In the genomic region with DNA sequence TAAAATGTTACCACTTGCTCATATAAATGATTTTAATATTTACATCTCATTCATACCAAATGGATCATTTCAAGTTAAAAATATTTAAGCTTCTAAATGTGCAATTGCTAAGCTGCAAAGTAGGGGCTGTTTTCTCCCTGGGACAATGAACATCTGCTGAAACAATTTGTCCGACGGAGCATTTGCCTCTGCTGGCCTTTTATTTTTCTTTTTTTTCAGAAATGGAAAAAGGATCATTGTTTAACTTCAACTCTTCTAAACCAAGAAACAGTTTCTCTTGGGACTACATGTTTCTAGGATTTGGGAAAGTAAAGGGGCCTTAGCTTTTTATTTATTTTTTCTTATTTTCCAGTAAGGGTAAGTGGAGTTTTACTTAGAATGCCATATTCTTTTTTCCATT, we compare ENCODE assay signal across 23 cellular contexts.
"Had no signal": no experiment of that assay in that cellular context is flagged by ENCODE, and none has a peak within 500 bp of the region (broad histone marks: within the 10 kb centered on the region; RNA-seq: fewer than 3 reads in every experiment).

No MANE protein-coding gene starts in this region.

- H3K27ac Mint-ChIP-seq: activated naive CD8-positive, alpha-beta T cell; activated T-cell treated with anti-CD3 and anti-CD28 coated beads, Interleukin-2, amount 50 U/mL, for 24 hours; activated T-helper 2 cell treated with anti-CD3 and anti-CD28 coated beads, Interferon-gamma antibody, Interleukin-2, Interleukin-4, amounts not matched to agents 10 μg/mL and 5 μg/mL and 100 μg/mL, durations not matched to agents 14 hours and 24 hours and 36 hours; naive thymus-derived CD4-positive, alpha-beta T cell; T-helper 1 cell treated with Interleukin-12 subunit alpha and Interleukin-12 subunit beta and Interleukin-4 antibody, amounts not matched to agents 30 μg/mL and 1 μg/mL, for 36 hours; WTC11 had no signal

- H3K4me1 ChIP-seq: adrenal gland, ascending aorta, upper lobe of right lung had no signal

- H3K36me3 Mint-ChIP-seq: activated naive CD8-positive, alpha-beta T cell; naive thymus-derived CD4-positive, alpha-beta T cell; WTC11 had no signal

- H3K27ac ChIP-seq: adrenal gland, ascending aorta, upper lobe of right lung had no signal

- ATAC-seq: upper lobe of right lung had no signal

- H3K9me3 Mint-ChIP-seq: activated T-cell treated with anti-CD3 and anti-CD28 coated beads, Interleukin-2, amount 50 U/mL, for 24 hours; activated T-helper 2 cell treated with anti-CD3 and anti-CD28 coated beads, Interferon-gamma antibody, Interleukin-2, Interleukin-4, amounts not matched to agents 10 μg/mL and 5 μg/mL and 100 μg/mL, durations not matched to agents 14 hours and 24 hours and 36 hours; T-helper 1 cell treated with Interleukin-12 subunit alpha and Interleukin-12 subunit beta and Interleukin-4 antibody, amounts not matched to agents 30 μg/mL and 1 μg/mL, for 36 hours; WTC11 had no signal

- DNase-seq: activated CD4-positive, alpha-beta T cell treated with anti-CD3 and anti-CD28 coated beads, Interleukin-2, amount 50 U/mL, for 4 hours; activated CD8-positive, alpha-beta memory T cell treated with anti-CD3 and anti-CD28 coated beads for 24 hours; activated CD8-positive, alpha-beta memory T cell treated with anti-CD3 and anti-CD28 coated beads, Interleukin-2, amount 50 U/mL, for 4 hours; activated naive CD4-positive, alpha-beta T cell; activated T-cell treated with anti-CD3 and anti-CD28 coated beads, Interleukin-2, amount 50 U/mL, for 24 hours; adrenal gland; central memory CD4-positive, alpha-beta T cell; dermis blood vessel endothelial cell; effector memory CD4-positive, alpha-beta T cell; glutamatergic neuron; mesenchymal stem cell; naive thymus-derived CD4-positive, alpha-beta T cell; posterior cingulate gyrus; stimulated activated CD4-positive, alpha-beta T cell treated with anti-CD3 and anti-CD28 coated beads, Interleukin-4, amount 100 ng/mL, for 1 hour; stimulated activated naive CD4-positive, alpha-beta T cell; T1000; upper lobe of right lung had no signal

- H3K4me3 ChIP-seq: adrenal gland, ascending aorta, esophagus muscularis mucosa, upper lobe of right lung had no signal

- H3K4me3 Mint-ChIP-seq: activated naive CD8-positive, alpha-beta T cell; activated T-cell treated with anti-CD3 and anti-CD28 coated beads, Interleukin-2, amount 50 U/mL, for 24 hours; naive thymus-derived CD4-positive, alpha-beta T cell; T-helper 1 cell treated with Interleukin-12 subunit alpha and Interleukin-12 subunit beta and Interleukin-4 antibody, amounts not matched to agents 30 μg/mL and 1 μg/mL, for 36 hours; WTC11 had no signal

- H3K36me3 ChIP-seq: adrenal gland, ascending aorta, esophagus muscularis mucosa, upper lobe of right lung had no signal

- H3K27me3 ChIP-seq: adrenal gland, ascending aorta, esophagus muscularis mucosa, upper lobe of right lung had no signal

- H3K9me3 ChIP-seq: adrenal gland, ascending aorta, esophagus muscularis mucosa, upper lobe of right lung had no signal
